Comparison of ENCODE assay signal across 10 cellular contexts in the genomic region with DNA sequence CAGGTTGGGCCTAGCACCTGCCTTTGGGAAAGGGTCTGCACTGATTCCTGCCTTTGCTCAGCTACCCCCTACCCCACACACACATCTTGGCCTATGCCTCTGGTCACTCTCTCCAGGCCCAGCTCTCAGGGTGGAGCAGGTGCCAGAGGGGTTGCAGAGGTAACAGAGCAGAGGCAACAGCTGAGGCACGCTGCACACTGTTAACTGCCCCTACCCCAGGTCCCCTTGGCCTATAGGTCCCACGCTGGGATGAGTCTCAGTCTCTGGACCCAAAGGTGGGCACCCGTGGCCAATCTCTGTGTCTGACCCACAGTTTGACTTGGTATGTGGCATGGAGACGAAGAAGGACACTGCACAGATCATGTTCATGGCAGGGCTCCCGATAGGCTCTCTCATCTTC. TPM values are rescaled to one million over a fixed set of nuclear protein-coding genes. Genes with fewer than 3 reads are reported as not detected.
"Had no signal": no experiment of that assay in that cellular context is flagged by ENCODE, and none has a peak within 500 bp of the region (broad histone marks: within the 10 kb centered on the region; RNA-seq: fewer than 3 reads in every experiment).

No MANE protein-coding gene starts in this region.

- H3K9me3 Mint-ChIP-seq: HFFc6 had no signal

- DNase-seq: GM23248, GOT3, H7, HFFc6, KG1 had no signal

- H3K27ac ChIP-seq: GM23248 had no signal

- H3K27ac Mint-ChIP-seq: HFFc6 had no signal

- H3K36me3 ChIP-seq: HAP-1 had no signal

- H3K9me3 ChIP-seq: HAP-1 had no signal

- ATAC-seq: HCT116, K562 had no signal

- H3K9ac ChIP-seq: GM23248 had no signal

- H3K4me3 Mint-ChIP-seq: HFFc6 had no signal

- H3K4me1 ChIP-seq: HAP-1 had no signal

- H3K4me3 ChIP-seq: GM23248, HAP-1, K562 had no signal

- H2AFZ ChIP-seq: GM23248 had no signal

RNA-seq across cellular contexts. Expression of gene SLC22A14, which starts 24.8 kb away (rescaled TPM):
- total RNA-seq: GM23248, H4, HT-29 had no signal

RNA-seq across cellular contexts. Expression of gene SLC22A13, which starts 41.3 kb away (rescaled TPM):
- polyA plus RNA-seq: GM23248 had no signal
